10 cellular contexts compared by ENCODE assay signal in genomic region chr4:182066037-182066436, GRCh38.
"Had no signal": no experiment of that assay in that cellular context is flagged by ENCODE, and none has a peak within 500 bp of the region (broad histone marks: within the 10 kb centered on the region; RNA-seq: fewer than 3 reads in every experiment).

No MANE protein-coding gene starts in this region.

- DNase-seq: GM23248, GOT3, H9, HCEC 1CT, IMR-90, Karpas-422, KBM-7 had no signal

- FAIRE-seq: H54 had no signal

- H3K4me3 ChIP-seq: GM23248 had no signal

- H2AFZ ChIP-seq: GM23248 had no signal

- H3K4me2 ChIP-seq: KMS-11 had no signal

- H3K9ac ChIP-seq: GM23248, KMS-11 had no signal

- H3K27ac ChIP-seq: GM23248, HL-60, KMS-11 had no signal
